In the genomic region with DNA sequence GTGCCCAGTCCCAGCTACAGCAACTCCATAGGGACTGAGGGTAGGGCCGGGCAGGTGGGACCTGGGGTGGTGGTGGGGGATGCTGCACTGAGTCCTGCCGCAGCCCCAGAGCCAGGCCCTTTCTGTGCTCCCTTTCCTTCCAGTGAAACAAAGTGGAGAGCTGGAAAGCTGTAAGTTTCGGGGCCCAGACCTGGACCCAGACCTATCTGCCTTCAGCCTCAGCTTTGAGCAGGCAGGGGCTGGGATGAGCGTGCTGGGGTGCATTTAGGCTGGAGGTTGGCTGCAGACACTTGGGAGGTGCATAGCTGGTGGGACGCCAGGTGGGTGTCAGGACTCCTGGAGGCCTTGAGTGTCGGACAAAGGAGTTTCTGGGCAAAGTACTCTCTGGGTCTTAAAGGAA, we compare ENCODE assay signal across 22 cellular contexts.
DNase-seq lines count a peak whose midpoint lies in the region; ATAC-seq, FAIRE-seq and TF ChIP-seq lines count a peak whose summit lies in the region.
"Had no signal": no experiment of that assay in that cellular context is flagged by ENCODE, and none has a peak within 500 bp of the region (broad histone marks: within the 10 kb centered on the region; RNA-seq: fewer than 3 reads in every experiment).

No MANE protein-coding gene starts in this region.

- 63 to 84% (median 79%) methylated on average over 5 to 6 of the region's 6 CpGs for WGBS in spleen, 5 donors

- H3K4me3 ChIP-seq in kidney (ENCODE audit: low read length in 2 of 2) (no peak overlapping the region), spleen (no peak overlapping the region)
- H3K4me3 ChIP-seq: A549; BLaER1 treated with 17β-estradiol and CSF1 and Interleukin-3, amounts not matched to agents 10 nM and 100 nM; GM23248 had no signal

- peaks cover 0 to 50% (median 0%) of the 10 kb centered on the region in 7 donors for H3K27me3 ChIP-seq in spleen (replicated peaks in 1 of 7)
- H3K27me3 ChIP-seq: BE2C; BLaER1 treated with 17β-estradiol and CSF1 and Interleukin-3, amounts not matched to agents 10 nM and 100 nM had no signal

- H3K4me1 Mint-ChIP-seq in stimulated activated naive CD8-positive, alpha-beta T cell treated with anti-CD3 and anti-CD28 coated beads, Interleukin-15, amount 100 ng/mL, for 72 hours, result no peaks in the 10 kb centered on the region
- H3K4me1 Mint-ChIP-seq in T-cell, result no peaks in the 10 kb centered on the region
- H3K4me1 Mint-ChIP-seq: CD14-positive monocyte; CD8-positive, alpha-beta memory T cell had no signal

- H3K27me3 Mint-ChIP-seq in stimulated activated naive CD8-positive, alpha-beta T cell treated with anti-CD3 and anti-CD28 coated beads, Interleukin-15, amount 100 ng/mL, for 72 hours, result peaks cover 17% of the 10 kb centered on the region
- H3K27me3 Mint-ChIP-seq in T-cell, result peaks cover 13 to 17% of the 10 kb centered on the region in 2 donors

- H3K27ac ChIP-seq in kidney (ENCODE audit: low read depth in 2 of 2, low read length in 2 of 2) (no peak overlapping the region), spleen (no peak overlapping the region)
- H3K27ac ChIP-seq: A549; BLaER1 treated with 17β-estradiol and CSF1 and Interleukin-3, amounts not matched to agents 10 nM and 100 nM; GM23248 had no signal

- no peak overlapping the region for H3K9ac ChIP-seq in kidney (ENCODE audit: low read length in 2 of 2)
- H3K9ac ChIP-seq: BLaER1 treated with 17β-estradiol and CSF1 and Interleukin-3, amounts not matched to agents 10 nM and 100 nM; GM23248 had no signal

- no peak for FAIRE-seq in kidney (lab: Jason Lieb, UNC)
- FAIRE-seq: A549, G401.6, GM12892, H1 had no signal

- H3K4me1 ChIP-seq in kidney (ENCODE audit: control insufficient read depth in 1 of 2, insufficient read depth in 1 of 2, low read depth in 1 of 2, low read length in 2 of 2), result no peaks in the 10 kb centered on the region
- no peaks in the 10 kb centered on the region for H3K4me1 ChIP-seq in spleen
- H3K4me1 ChIP-seq: A549; BE2C; BLaER1 treated with 17β-estradiol and CSF1 and Interleukin-3, amounts not matched to agents 10 nM and 100 nM had no signal

- H3K27ac Mint-ChIP-seq in stimulated activated naive CD8-positive, alpha-beta T cell treated with anti-CD3 and anti-CD28 coated beads, Interleukin-15, amount 100 ng/mL, for 72 hours, result no peak overlapping the region
- H3K27ac Mint-ChIP-seq in T-cell, result no peak overlapping the region
- H3K27ac Mint-ChIP-seq: CD4-positive, alpha-beta T cell; CD8-positive, alpha-beta memory T cell had no signal

- intact Hi-C loops in kidney (cut with DNase I) (no loop called here), spleen (cut with DNase I; ENCODE audit: low total_unique reads) (no loop called here)

- H3K4me3 Mint-ChIP-seq in stimulated activated naive CD8-positive, alpha-beta T cell treated with anti-CD3 and anti-CD28 coated beads, Interleukin-15, amount 100 ng/mL, for 72 hours, result no peak overlapping the region
- H3K4me3 Mint-ChIP-seq in T-cell, result no peak overlapping the region
- H3K4me3 Mint-ChIP-seq: CD14-positive monocyte; CD4-positive, alpha-beta T cell; CD8-positive, alpha-beta memory T cell had no signal

- CTCF ChIA-PET in T-cell (lab: Charles Lee), result no interaction called here

- peak; percentile 12 for ATAC-seq in stimulated activated naive CD8-positive, alpha-beta T cell treated with anti-CD3 and anti-CD28 coated beads, Interleukin-15, amount 100 ng/mL, for 72 hours
- no peak for ATAC-seq in stimulated activated naive CD8-positive, alpha-beta T cell treated with anti-CD3 and anti-CD28 coated beads, Interleukin-15, Interleukin-2, amounts not matched to agents 100 U/mL and 50 U/mL, for 24 hours
- ATAC-seq in T-cell (replicated peaks in 1 of 4), result no peak

- TF ChIP-seq CTCF in kidney (IDR thresholded peaks at IDR 0.05; ENCODE audit: borderline replicate concordance, extremely low read depth, insufficient read depth) (no peak), spleen (IDR thresholded peaks at IDR 0.05 in 8 of 11, conservative IDR thresholded peaks at IDR 0.05 in 3 of 11) (no peak)

- POLR2A ChIA-PET in T-cell (lab: Charles Lee), result no interaction called here

- no peak for DNase-seq in stimulated activated naive CD8-positive, alpha-beta T cell treated with anti-CD3 and anti-CD28 coated beads, Interleukin-15, amount 100 ng/mL, for 72 hours
- DNase-seq in stimulated activated naive CD8-positive, alpha-beta T cell treated with anti-CD3 and anti-CD28 coated beads, Interleukin-15, Interleukin-2, amounts not matched to agents 100 U/mL and 50 U/mL, for 24 hours, result no peak
- DNase-seq in kidney, result peak; percentile 46
- peak; percentile 24 for DNase-seq in spleen
- DNase-seq in NCI-H2081 treated with DMSO at 0.1 percent for 48 hours (lab: John Stamatoyannopoulos, UW), result no peak
- no peak for DNase-seq in T-cell
- no peak for DNase-seq in Kasumi-1 (lab: John Stamatoyannopoulos, UW)
- DNase-seq: 8988T; AML-193; BE2C; CD4-positive, alpha-beta T cell; CD8-positive, alpha-beta memory T cell; DND-41; H7; HCEC 1CT had no signal

- H3K36me3 Mint-ChIP-seq in T-cell, result no peaks in the 10 kb centered on the region
- H3K36me3 Mint-ChIP-seq: CD14-positive monocyte; CD8-positive, alpha-beta memory T cell had no signal

- H3K36me3 ChIP-seq in kidney (ENCODE audit: control insufficient read depth in 1 of 2, insufficient read depth in 2 of 2, low read length in 2 of 2), result no peaks in the 10 kb centered on the region
- H3K36me3 ChIP-seq in spleen, result no peaks in the 10 kb centered on the region
- H3K36me3 ChIP-seq: BE2C; BLaER1 treated with 17β-estradiol and CSF1 and Interleukin-3, amounts not matched to agents 10 nM and 100 nM had no signal

- TF ChIP-seq POLR2A in spleen (IDR thresholded peaks at IDR 0.05), result no peak

- peaks cover 10 to 14% of the 10 kb centered on the region in 2 donors for H3K9me3 Mint-ChIP-seq in stimulated activated naive CD8-positive, alpha-beta T cell treated with anti-CD3 and anti-CD28 coated beads, Interleukin-15, amount 100 ng/mL, for 72 hours
- peaks cover 0 to 4% (median 0%) of the 10 kb centered on the region in 3 donors for H3K9me3 Mint-ChIP-seq in T-cell

- H3K9me3 ChIP-seq in kidney (ENCODE audit: control insufficient read depth in 1 of 2, low read length in 2 of 2), result peaks cover 0 to 10% of the 10 kb centered on the region in 2 donors
- H3K9me3 ChIP-seq in spleen, result peaks cover 0 to 4% (median 0%) of the 10 kb centered on the region in 8 donors
- H3K9me3 ChIP-seq: A549, BE2C had no signal

Comparison
In these comparisons a context has a peak if more than half of its experiments do, and no peak if none do; other contexts are left out.
1. DNase-seq: peak in kidney (single experiment) and spleen (single experiment); none in stimulated activated naive CD8-positive, alpha-beta T cell treated with anti-CD3 and anti-CD28 coated beads, Interleukin-15, amount 100 ng/mL, for 72 hours (0 of 2), stimulated activated naive CD8-positive, alpha-beta T cell treated with anti-CD3 and anti-CD28 coated beads, Interleukin-15, Interleukin-2, amounts not matched to agents 100 U/mL and 50 U/mL, for 24 hours (single experiment), NCI-H2081 treated with DMSO at 0.1 percent for 48 hours (single experiment), T-cell (0 of 34) and Kasumi-1 (0 of 2).